Comparison of ENCODE assay signal across 17 cellular contexts in the genomic region with DNA sequence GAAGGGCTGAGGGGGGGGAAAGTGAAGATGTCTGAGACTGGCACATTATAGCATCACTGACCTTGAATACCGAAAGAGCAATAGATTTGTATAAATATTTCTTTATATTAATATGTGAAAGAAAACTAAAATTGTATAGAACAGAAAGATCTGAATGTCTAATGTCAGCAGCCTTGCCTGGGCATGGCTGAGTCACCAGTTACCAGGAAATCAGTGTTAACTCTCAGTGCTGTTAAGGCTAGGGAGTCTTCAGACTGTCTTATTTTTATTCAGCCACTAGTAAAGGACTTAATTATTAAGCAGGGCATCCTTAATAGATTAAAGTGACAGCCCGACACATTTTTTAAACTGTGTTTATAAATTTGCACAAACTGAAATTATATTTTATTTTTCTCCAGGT.
A peak's percentile ranks its signal among the peaks of the same experiment; 100 is the strongest.
DNase-seq lines count a peak whose midpoint lies in the region; ATAC-seq and TF ChIP-seq lines count a peak whose summit lies in the region.
"Had no signal": no experiment of that assay in that cellular context is flagged by ENCODE, and none has a peak within 500 bp of the region (broad histone marks: within the 10 kb centered on the region; RNA-seq: fewer than 3 reads in every experiment).

No MANE protein-coding gene starts in this region.

- CTCF ChIA-PET in SK-N-SH (lab: Yijun Ruan, JAX): interaction anchor here (0.6 kb wide), 1 partner anchor 28 kb away, joined by 3 read pairs; no protein-coding TSS in a partner anchor
- CTCF ChIA-PET in naive thymus-derived CD4-positive, alpha-beta T cell (lab: Charles Lee): no interaction called here

- H3F3A ChIP-seq in SK-N-SH (replicated peaks; ENCODE audit: insufficient read depth): no peaks in the 10 kb centered on the region

- no peak overlapping the region for H3K4me2 ChIP-seq in SK-N-SH
- no peak overlapping the region for H3K4me2 ChIP-seq in fibroblast of lung (ENCODE audit: extremely low read depth, insufficient read depth, low read length)
- H3K4me2 ChIP-seq: neural progenitor cell had no signal

- no peaks in the 10 kb centered on the region for H3K79me2 ChIP-seq in SK-N-SH (ENCODE audit: insufficient read depth)
- H3K79me2 ChIP-seq in fibroblast of lung (ENCODE audit: control insufficient read depth, insufficient read depth, low read length): no peaks in the 10 kb centered on the region

- no peaks in the 10 kb centered on the region for H3K27me3 Mint-ChIP-seq in naive thymus-derived CD4-positive, alpha-beta T cell
- H3K27me3 Mint-ChIP-seq: memory B cell had no signal

- H3K9me3 Mint-ChIP-seq in naive thymus-derived CD4-positive, alpha-beta T cell: no peaks in the 10 kb centered on the region
- H3K9me3 Mint-ChIP-seq: CD8-positive, alpha-beta T cell; memory B cell; neural progenitor cell had no signal

- no peaks in the 10 kb centered on the region for H3K4me1 Mint-ChIP-seq in naive thymus-derived CD4-positive, alpha-beta T cell
- H3K4me1 Mint-ChIP-seq: memory B cell, neural progenitor cell had no signal

- H3K4me3 Mint-ChIP-seq in naive thymus-derived CD4-positive, alpha-beta T cell: no peak overlapping the region
- H3K4me3 Mint-ChIP-seq: CD8-positive, alpha-beta T cell; memory B cell; neural progenitor cell had no signal

- H3K27me3 ChIP-seq in SK-N-SH (ENCODE audit: insufficient read depth): no peaks in the 10 kb centered on the region
- no peaks in the 10 kb centered on the region for H3K27me3 ChIP-seq in fibroblast of lung (ENCODE audit: control insufficient read depth, insufficient read depth, low read length)
- no peaks in the 10 kb centered on the region for H3K27me3 ChIP-seq in naive thymus-derived CD4-positive, alpha-beta T cell (ENCODE audit: control insufficient read depth in 2 of 2, insufficient read depth in 2 of 2, low read length in 2 of 2)
- H3K27me3 ChIP-seq: ascending aorta, neural progenitor cell, tibial artery had no signal

- POLR2A ChIA-PET in SK-N-SH (lab: Yijun Ruan, JAX): no interaction called here
- POLR2A ChIA-PET in naive thymus-derived CD4-positive, alpha-beta T cell (lab: Charles Lee): no interaction called here

- 0 out of 2 replicates have a peak overlapping the region, but pooled peaks have one; percentile 21 for H2AFZ ChIP-seq in SK-N-SH (ENCODE audit: low read depth)
- no peak overlapping the region for H2AFZ ChIP-seq in fibroblast of lung (ENCODE audit: low read length)
- H2AFZ ChIP-seq: neural progenitor cell had no signal

- TF ChIP-seq RAD21 in SK-N-SH (IDR thresholded peaks at IDR 0.05; ENCODE audit: low read length): no peak

- 65% methylated on average over 2 of the region's 2 CpGs for WGBS in SK-N-SH (ENCODE audit: low lambda C conversion rate)

- TF ChIP-seq CTCF in SK-N-SH (IDR thresholded peaks at IDR 0.05): no peak
- no peak for TF ChIP-seq CTCF in fibroblast of lung (conservative IDR thresholded peaks at IDR 0.05 in 1 of 2, IDR thresholded peaks at IDR 0.05 in 1 of 2; ENCODE audit: low read depth in 1 of 2, low read length in 2 of 2)

- H3K36me3 ChIP-seq in SK-N-SH (replicated peaks in 1 of 2; ENCODE audit: control insufficient read depth in 1 of 2, insufficient read depth in 2 of 2, low read length in 1 of 2): no peaks in the 10 kb centered on the region
- no peaks in the 10 kb centered on the region for H3K36me3 ChIP-seq in fibroblast of lung (ENCODE audit: control insufficient read depth, insufficient read depth, low read length)
- H3K36me3 ChIP-seq in naive thymus-derived CD4-positive, alpha-beta T cell (ENCODE audit: control insufficient read depth in 2 of 3, insufficient read depth in 3 of 3, low read length in 3 of 3): no peaks in the 10 kb centered on the region
- H3K36me3 ChIP-seq: ascending aorta, neural progenitor cell had no signal

- no peak for TF ChIP-seq EP300 in SK-N-SH (IDR thresholded peaks at IDR 0.05; ENCODE audit: borderline replicate concordance in 1 of 2, low read depth in 1 of 2, low read length in 1 of 2)

- no peak overlapping the region for H3K27ac Mint-ChIP-seq in naive thymus-derived CD4-positive, alpha-beta T cell
- H3K27ac Mint-ChIP-seq: CD8-positive, alpha-beta T cell; memory B cell; neural progenitor cell had no signal

- H3K9me2 ChIP-seq in SK-N-SH: no peaks in the 10 kb centered on the region

- DNase-seq in GM03348 (ENCODE audit: low spot score) (peak; percentile 46), SK-N-SH (no peak), fibroblast of lung (ENCODE audit: low read depth in 2 of 2) (peak; percentile 25 to 44), pulmonary artery endothelial cell (ENCODE audit: low read depth, low spot score) (peak; percentile 3), occipital lobe (lab: John Stamatoyannopoulos, UW) (no peak), inferior parietal cortex (ENCODE audit: extremely low spot score) (no peak)
- no peak for DNase-seq in naive thymus-derived CD4-positive, alpha-beta T cell
- DNase-seq: activated effector memory CD4-positive, alpha-beta T cell treated with anti-CD3 and anti-CD28 coated beads, Interleukin-2, amount 50 U/mL, for 16 hours; CD8-positive, alpha-beta T cell; NCI-H1930; right cardiac atrium; stimulated activated CD4-positive, alpha-beta T cell treated with anti-CD3 and anti-CD28 coated beads, Interleukin-4, amount 100 ng/mL, for 1 hour; SW 1271; tibial artery had no signal

- H3K9ac ChIP-seq in SK-N-SH (no peak overlapping the region), fibroblast of lung (ENCODE audit: insufficient read depth, low read length) (no peak overlapping the region)
- H3K9ac ChIP-seq: neural progenitor cell had no signal

- no peaks in the 10 kb centered on the region for H4K20me1 ChIP-seq in SK-N-SH (ENCODE audit: insufficient read depth)
- H4K20me1 ChIP-seq in fibroblast of lung (ENCODE audit: control insufficient read depth, extremely low read depth, insufficient read depth, low read length): no peaks in the 10 kb centered on the region

- ATAC-seq in naive thymus-derived CD4-positive, alpha-beta T cell: no peak
- ATAC-seq: CD8-positive, alpha-beta T cell; right cardiac atrium had no signal

- no peak overlapping the region for H3K4me3 ChIP-seq in SK-N-SH (ENCODE audit: low read depth in 2 of 2, low read length in 1 of 2)
- H3K4me3 ChIP-seq in fibroblast of lung (replicated peaks in 1 of 4; ENCODE audit: control extremely low read depth in 1 of 4, insufficient read depth in 1 of 4, low read depth in 3 of 4, low read length in 4 of 4): no peak overlapping the region
- H3K4me3 ChIP-seq in naive thymus-derived CD4-positive, alpha-beta T cell (ENCODE audit: low read length): no peak overlapping the region
- H3K4me3 ChIP-seq: ascending aorta, neural progenitor cell, tibial artery had no signal

- peak overlapping the region in 1 of 2 experiments; percentile 29; a peak in 2 of 4 replicates for H3K27ac ChIP-seq in SK-N-SH (ENCODE audit: low read depth in 2 of 2, low read length in 1 of 2)
- no peak overlapping the region for H3K27ac ChIP-seq in fibroblast of lung (ENCODE audit: insufficient read depth, low read length)
- H3K27ac ChIP-seq in naive thymus-derived CD4-positive, alpha-beta T cell (ENCODE audit: low read depth, low read length): no peak overlapping the region
- H3K27ac ChIP-seq: ascending aorta, neural progenitor cell, tibial artery had no signal

- no peaks in the 10 kb centered on the region for H3K36me3 Mint-ChIP-seq in naive thymus-derived CD4-positive, alpha-beta T cell
- H3K36me3 Mint-ChIP-seq: CD8-positive, alpha-beta T cell; memory B cell had no signal

- H3K4me1 ChIP-seq in SK-N-SH (ENCODE audit: control insufficient read depth in 1 of 2, insufficient read depth in 2 of 2, low read depth in 1 of 2, low read length in 1 of 2) (no peaks in the 10 kb centered on the region), fibroblast of lung (ENCODE audit: control insufficient read depth, extremely low read depth, insufficient read depth, low read length) (no peaks in the 10 kb centered on the region)
- H3K4me1 ChIP-seq in naive thymus-derived CD4-positive, alpha-beta T cell (ENCODE audit: control insufficient read depth in 2 of 2, insufficient read depth in 2 of 2, low read length in 2 of 2): no peaks in the 10 kb centered on the region
- H3K4me1 ChIP-seq: ascending aorta, neural progenitor cell, tibial artery had no signal

- intact Hi-C loops in naive thymus-derived CD4-positive, alpha-beta T cell (cut with micrococcal nuclease): no loop called here

- no peaks in the 10 kb centered on the region for H3K9me3 ChIP-seq in SK-N-SH
- no peaks in the 10 kb centered on the region for H3K9me3 ChIP-seq in fibroblast of lung (ENCODE audit: control insufficient read depth, insufficient read depth, low read depth, low read length)
- no peaks in the 10 kb centered on the region for H3K9me3 ChIP-seq in naive thymus-derived CD4-positive, alpha-beta T cell (ENCODE audit: control insufficient read depth in 2 of 3, low read length in 3 of 3)
- H3K9me3 ChIP-seq: ascending aorta, tibial artery had no signal

TF ChIP-seq in SK-N-SH, 30 proteins besides CTCF, POLR2A, EP300 and RAD21 (continues in another document):
- TF ChIP-seq JUND (IDR thresholded peaks at IDR 0.05) (no peak; the same call in 1 of the 2 replicates), SIN3A (IDR thresholded peaks at IDR 0.05; ENCODE audit: borderline replicate concordance, low read depth, low read length) (no peak), RFX5 (IDR thresholded peaks at IDR 0.05; ENCODE audit: low read length) (peak; percentile 93), MEF2A (IDR thresholded peaks at IDR 0.05; ENCODE audit: borderline replicate concordance, low read depth) (no peak), FOSL2 (IDR thresholded peaks at IDR 0.05; ENCODE audit: borderline replicate concordance, low read depth) (peak; percentile 9; the same call in 1 of the 2 replicates), FOXM1 (IDR thresholded peaks at IDR 0.05; ENCODE audit: low read depth) (no peak), NRF1 (IDR thresholded peaks at IDR 0.05; ENCODE audit: low read depth, low read length) (no peak), CHD2 (IDR thresholded peaks at IDR 0.05; ENCODE audit: low read length, partially characterized antibody) (no peak)
- TF ChIP-seq, protein P1, sequence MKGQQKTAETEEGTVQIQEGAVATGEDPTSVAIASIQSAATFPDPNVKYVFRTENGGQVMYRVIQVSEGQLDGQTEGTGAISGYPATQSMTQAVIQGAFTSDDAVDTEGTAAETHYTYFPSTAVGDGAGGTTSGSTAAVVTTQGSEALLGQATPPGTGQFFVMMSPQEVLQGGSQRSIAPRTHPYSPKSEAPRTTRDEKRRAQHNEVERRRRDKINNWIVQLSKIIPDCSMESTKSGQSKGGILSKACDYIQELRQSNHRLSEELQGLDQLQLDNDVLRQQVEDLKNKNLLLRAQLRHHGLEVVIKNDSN (IDR thresholded peaks at IDR 0.05; ENCODE audit: borderline replicate concordance, low read depth): no peak

Comparison
In these comparisons a context has a peak if more than half of its experiments do, and no peak if none do; other contexts are left out.
1. DNase-seq: peak in GM03348 (single experiment), fibroblast of lung (2 of 2) and pulmonary artery endothelial cell (single experiment); none in SK-N-SH (single experiment), occipital lobe (single experiment), inferior parietal cortex (single experiment) and naive thymus-derived CD4-positive, alpha-beta T cell (0 of 9).